In the genomic region with DNA sequence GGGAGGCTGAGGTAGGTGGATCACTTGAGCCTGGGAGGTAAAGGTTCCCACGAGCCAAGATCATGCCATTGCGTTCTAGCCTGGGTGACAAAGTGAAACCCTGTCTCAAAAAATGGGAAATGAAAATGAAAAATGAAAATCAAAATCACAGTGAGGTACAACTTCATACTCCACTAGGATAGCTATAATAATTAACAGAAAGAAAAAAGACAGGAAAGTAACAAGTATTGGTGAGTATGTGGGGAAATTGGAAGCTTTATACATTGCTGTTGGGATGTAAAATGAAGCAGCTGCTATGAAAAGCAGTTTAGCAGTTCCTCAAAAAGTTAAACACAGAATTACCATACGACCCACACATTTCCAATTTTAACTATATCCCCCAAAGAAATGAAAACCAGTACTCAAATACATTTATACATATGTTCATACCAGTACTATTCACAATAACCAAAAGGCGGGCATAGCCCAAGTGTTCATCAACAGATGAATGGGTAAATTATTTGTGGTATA, we compare ENCODE assay signal across 18 cellular contexts. TPM values are rescaled to one million over a fixed set of nuclear protein-coding genes. Genes with fewer than 3 reads are reported as not detected.
DNase-seq lines count a peak whose midpoint lies in the region; ATAC-seq and TF ChIP-seq lines count a peak whose summit lies in the region.
"Had no signal": no experiment of that assay in that cellular context is flagged by ENCODE, and none has a peak within 500 bp of the region (broad histone marks: within the 10 kb centered on the region; RNA-seq: fewer than 3 reads in every experiment).

No MANE protein-coding gene starts in this region.

- H3K4me1 ChIP-seq in mammary epithelial cell (ENCODE audit: insufficient read depth, low read length), result no peaks in the 10 kb centered on the region
- H3K4me1 ChIP-seq: Peyer's patch had no signal

- H3K27ac Mint-ChIP-seq in activated T-helper 17 cell treated with anti-CD3 and anti-CD28 coated beads, Interleukin-2, amount 50 U/mL, for 72 hours, result no peak overlapping the region
- no peak overlapping the region for H3K27ac Mint-ChIP-seq in chondrocyte (ENCODE audit: unreplicated experiment)
- H3K27ac Mint-ChIP-seq: activated T-helper 1 cell treated with anti-CD3 and anti-CD28 coated beads, Interleukin-12 subunit alpha, Interleukin-12 subunit beta, Interleukin-2, Interleukin-4 antibody, amounts not matched to agents 30 ng/mL and 10 ng/mL and 1 ng/mL, durations not matched to agents 14 hours and 24 hours and 36 hours; H9 had no signal

- intact Hi-C loops in mammary epithelial cell (cut with micrococcal nuclease), result no loop called here

- H3K27me3 Mint-ChIP-seq in activated T-helper 17 cell treated with anti-CD3 and anti-CD28 coated beads, Interleukin-2, amount 50 U/mL, for 72 hours, result no peaks in the 10 kb centered on the region
- H3K27me3 Mint-ChIP-seq in chondrocyte (ENCODE audit: low read depth), result no peaks in the 10 kb centered on the region
- H3K27me3 Mint-ChIP-seq: T-cell had no signal

- H3K27me3 ChIP-seq in mammary epithelial cell (ENCODE audit: insufficient read depth, low read length), result no peaks in the 10 kb centered on the region
- H3K27me3 ChIP-seq: foreskin keratinocyte, Peyer's patch had no signal

- peaks cover 14% of the 10 kb centered on the region for H3K4me1 Mint-ChIP-seq in activated T-helper 17 cell treated with anti-CD3 and anti-CD28 coated beads, Interleukin-2, amount 50 U/mL, for 72 hours
- peaks cover 16% of the 10 kb centered on the region for H3K4me1 Mint-ChIP-seq in chondrocyte (ENCODE audit: low read depth)

- no peak overlapping the region for H3K4me2 ChIP-seq in mammary epithelial cell (ENCODE audit: insufficient read depth, low read depth, low read length)

- no TSS peak for BruUV-seq in mammary epithelial cell (replicated peaks; lab: Mats Ljungman, UMichigan)

- DNase-seq in chondrocyte (ENCODE audit: low spot score), result no peak
- DNase-seq in mucosa of gallbladder (ENCODE audit: low spot score), result no peak
- DNase-seq in mammary epithelial cell, result no peak
- DNase-seq: DMS79 treated with DMSO at 0.1 percent for 48 hours; effector CD8-positive, alpha-beta T cell; foreskin keratinocyte; H9; immature natural killer cell; NCI-H2227 treated with DMSO at 0.1 percent for 48 hours; Peyer's patch; stimulated activated CD4-positive, alpha-beta T cell treated with anti-CD3 and anti-CD28 coated beads, Interleukin-4, amount 100 ng/mL, for 1 hour; T-cell had no signal

- no peak overlapping the region for H3K27ac ChIP-seq in mammary epithelial cell (ENCODE audit: insufficient read depth, low read depth, low read length)
- H3K27ac ChIP-seq: foreskin keratinocyte had no signal

- H2AFZ ChIP-seq in mammary epithelial cell (ENCODE audit: low read depth, low read length), result no peak overlapping the region

- H3K9ac ChIP-seq in mammary epithelial cell (ENCODE audit: insufficient read depth, low read length), result no peak overlapping the region

- TF ChIP-seq CTCF in chondrocyte (IDR thresholded peaks at IDR 0.05) (no peak), mammary epithelial cell (conservative IDR thresholded peaks at IDR 0.05 in 1 of 2, IDR thresholded peaks at IDR 0.05 in 1 of 2; ENCODE audit: extremely low read depth in 1 of 2, insufficient read depth in 1 of 2, low read depth in 1 of 2, low read length in 2 of 2) (no peak)

- H3K79me2 ChIP-seq in mammary epithelial cell (ENCODE audit: insufficient read depth, low read length), result peaks cover 52% of the 10 kb centered on the region

- no peaks in the 10 kb centered on the region for H3K9me3 ChIP-seq in mammary epithelial cell (replicated peaks; ENCODE audit: insufficient read depth, low read length)
- H3K9me3 ChIP-seq: Peyer's patch had no signal

- H3K36me3 Mint-ChIP-seq in activated T-helper 17 cell treated with anti-CD3 and anti-CD28 coated beads, Interleukin-2, amount 50 U/mL, for 72 hours (ENCODE audit: low read depth), result no peaks in the 10 kb centered on the region
- H3K36me3 Mint-ChIP-seq in chondrocyte (ENCODE audit: low read depth), result no peaks in the 10 kb centered on the region
- H3K36me3 Mint-ChIP-seq: immature natural killer cell had no signal

- no peaks in the 10 kb centered on the region for H4K20me1 ChIP-seq in mammary epithelial cell (ENCODE audit: insufficient read depth, low read length)

- H3K9me3 Mint-ChIP-seq in activated T-helper 17 cell treated with anti-CD3 and anti-CD28 coated beads, Interleukin-2, amount 50 U/mL, for 72 hours, result no peaks in the 10 kb centered on the region
- H3K9me3 Mint-ChIP-seq in chondrocyte (ENCODE audit: low read depth), result no peaks in the 10 kb centered on the region
- H3K9me3 Mint-ChIP-seq: activated T-helper 1 cell treated with anti-CD3 and anti-CD28 coated beads, Interleukin-12 subunit alpha, Interleukin-12 subunit beta, Interleukin-2, Interleukin-4 antibody, amounts not matched to agents 30 ng/mL and 10 ng/mL and 1 ng/mL, durations not matched to agents 14 hours and 24 hours and 36 hours; H9; immature natural killer cell; T-cell had no signal

- 89% methylated on average over 4 of the region's 4 CpGs for WGBS in mammary epithelial cell (ENCODE audit: low coverage, missing lambda C conversion rate)

- in situ Hi-C loops in mammary epithelial cell (cut with MboI; ENCODE audit: low sequenced_read_pairs in 2 of 2), result no loop called here

- dilution Hi-C loops in mammary epithelial cell (cut with HindIII; ENCODE audit: low sequenced_read_pairs), result no loop called here

- CTCF ChIA-PET in mammary epithelial cell (lab: Charles Lee; ENCODE audit: low non-redundant PET), result no interaction called here

- no peaks in the 10 kb centered on the region for H3K36me3 ChIP-seq in mammary epithelial cell (ENCODE audit: insufficient read depth, low read length)
- H3K36me3 ChIP-seq: Peyer's patch had no signal

- H3K4me3 Mint-ChIP-seq in activated T-helper 17 cell treated with anti-CD3 and anti-CD28 coated beads, Interleukin-2, amount 50 U/mL, for 72 hours, result no peak overlapping the region
- H3K4me3 Mint-ChIP-seq in chondrocyte (ENCODE audit: unreplicated experiment), result no peak overlapping the region
- H3K4me3 Mint-ChIP-seq: activated T-helper 1 cell treated with anti-CD3 and anti-CD28 coated beads, Interleukin-12 subunit alpha, Interleukin-12 subunit beta, Interleukin-2, Interleukin-4 antibody, amounts not matched to agents 30 ng/mL and 10 ng/mL and 1 ng/mL, durations not matched to agents 14 hours and 24 hours and 36 hours; H9; immature natural killer cell; T-cell had no signal

- ATAC-seq in GM18498 (IDR thresholded peaks at IDR 0.05; ENCODE audit: unreplicated experiment), result peak; percentile 48
- ATAC-seq in GM21423 (IDR thresholded peaks at IDR 0.05; ENCODE audit: unreplicated experiment), result peak; percentile 51
- peak; percentile 64 for ATAC-seq in HG03039 (IDR thresholded peaks at IDR 0.05; ENCODE audit: unreplicated experiment)
- ATAC-seq in activated T-helper 17 cell treated with anti-CD3 and anti-CD28 coated beads, Interleukin-2, amount 50 U/mL, for 72 hours (replicated peaks), result peak; percentile 35
- ATAC-seq in HG03097 (IDR thresholded peaks at IDR 0.05; ENCODE audit: low FRiP score, unreplicated experiment), result no peak
- ATAC-seq: foreskin keratinocyte, T-cell had no signal

- no peak overlapping the region for H3K4me3 ChIP-seq in mammary epithelial cell (replicated peaks in 1 of 3; ENCODE audit: insufficient read depth in 1 of 3, low read depth in 2 of 3, low read length in 3 of 3)
- H3K4me3 ChIP-seq: Peyer's patch had no signal

RNA-seq across cellular contexts. Expression of a gene that starts 22.2 kb away (rescaled TPM):
- 10 to 100 TPM in 1 of 2 donors, 1 to 10 TPM in 1; 7.7 to 11.1 TPM for total RNA-seq in activated T-helper 17 cell treated with anti-CD3 and anti-CD28 coated beads, Interleukin-2, amount 50 U/mL, for 72 hours
- total RNA-seq in chondrocyte (16.5 to 23.3 TPM (median 23.1 TPM) in 3 replicates), mucosa of gallbladder (30.2 TPM), mammary epithelial cell (10 to 100 TPM; 25.3 to 55.2 TPM)
- polyA plus RNA-seq in mammary epithelial cell, result 10.9 TPM
- 3.2 TPM for polyA minus RNA-seq in mammary epithelial cell
